12 cellular contexts compared by ENCODE assay signal in genomic region chr1:192552619-192553225, GRCh38. TPM values are rescaled to one million over a fixed set of nuclear protein-coding genes. Genes with fewer than 3 reads are reported as not detected.
DNase-seq lines count a peak whose midpoint lies in the region; ATAC-seq, FAIRE-seq and TF ChIP-seq lines count a peak whose summit lies in the region.
"Had no signal": no experiment of that assay in that cellular context is flagged by ENCODE, and none has a peak within 500 bp of the region (broad histone marks: within the 10 kb centered on the region; RNA-seq: fewer than 3 reads in every experiment).

No MANE protein-coding gene starts in this region.

- CTCF ChIA-PET in GM12878 (lab: Yijun Ruan, JAX): interaction anchor here (0.8 to 3.9 kb wide), 9 partner anchors 7 to 78 kb away, joined by 3 to 23 read pairs (median 7); no protein-coding TSS in a partner anchor

- H3K36me3 ChIP-seq in GM12878 (ENCODE audit: control insufficient read depth in 2 of 2, insufficient read depth in 2 of 2, low read length in 1 of 2) (no peaks in the 10 kb centered on the region), tibial nerve (no peaks in the 10 kb centered on the region), heart left ventricle (no peaks in the 10 kb centered on the region)
- H3K36me3 ChIP-seq: ascending aorta, pancreas, stomach had no signal

- DNase-seq in GM12892 (ENCODE audit: insufficient read length) (no peak), GM12878 (ENCODE audit: low read depth, low spot score) (no peak), tibial nerve (ENCODE audit: low spot score in 2 of 2) (no peak), ureter (ENCODE audit: low spot score) (no peak), foreskin melanocyte (no peak), heart left ventricle (no peak)
- DNase-seq: pancreas, stomach had no signal

- no peaks in the 10 kb centered on the region for H4K20me1 ChIP-seq in GM12878 (ENCODE audit: control insufficient read depth, insufficient read depth)

- RAD21 ChIA-PET in GM12878 (lab: Charles Lee; ENCODE audit: unreplicated experiment): interaction anchor here (1.1 to 6.5 kb wide), 12 partner anchors 7 to 58 kb away, joined by 4 to 170 read pairs (median 15); no protein-coding TSS in a partner anchor

- H3K27ac ChIP-seq in GM12878 (ENCODE audit: control insufficient read depth, insufficient read depth): peak overlapping the region; percentile 88
- no peak overlapping the region for H3K27ac ChIP-seq in tibial nerve
- H3K27ac ChIP-seq in heart left ventricle: peak overlapping the region in 1 of 12 donors; percentile 9
- H3K27ac ChIP-seq: KMS-11, pancreas, stomach had no signal

- WGBS in GM12878 (ENCODE audit: insufficient coverage, insufficient replicate concordance, low lambda C conversion rate, missing lambda C conversion rate): 3% methylated on average over 6 of the region's 6 CpGs
- 82 to 89% methylated on average over 6 of the region's 6 CpGs for WGBS in tibial nerve, 2 donors
- WGBS in heart left ventricle, 4 donors: 64 to 74% (median 70%) methylated on average over 6 of the region's 6 CpGs

- in situ Hi-C loops in GM12878 (cut with MboI): loop anchor here (5.0 kb wide), 1 partner anchor 55 kb away; no protein-coding TSS in a partner anchor

- H3K9ac ChIP-seq in GM12878 (ENCODE audit: control insufficient read depth, insufficient read depth, low read length): peak overlapping the region; percentile 18
- H3K9ac ChIP-seq: KMS-11 had no signal

- POLR2A ChIA-PET in GM12878 (lab: Charles Lee): interaction anchor here (1.3 to 6.8 kb wide), 5 partner anchors 7 to 54 kb away, joined by 8 to 123 read pairs (median 34); no protein-coding TSS in a partner anchor

- H3K9me3 ChIP-seq in GM12878 (replicated peaks; ENCODE audit: control insufficient read depth, insufficient read depth, low read length): no peaks in the 10 kb centered on the region
- no peaks in the 10 kb centered on the region for H3K9me3 ChIP-seq in tibial nerve
- no peaks in the 10 kb centered on the region for H3K9me3 ChIP-seq in heart left ventricle
- H3K9me3 ChIP-seq: ascending aorta, pancreas, stomach had no signal

- H3K4me1 ChIP-seq in GM12878 (ENCODE audit: control insufficient read depth, insufficient read depth, low read length): peaks cover 40% of the 10 kb centered on the region
- H3K4me1 ChIP-seq in tibial nerve: peaks cover 0 to 6% (median 0%) of the 10 kb centered on the region in 4 donors
- H3K4me1 ChIP-seq in heart left ventricle: peaks cover 0 to 17% (median 0%) of the 10 kb centered on the region in 12 donors
- H3K4me1 ChIP-seq: pancreas had no signal

- ATAC-seq in GM19438 (IDR thresholded peaks at IDR 0.05; ENCODE audit: low read depth, unreplicated experiment): peak; percentile 32
- ATAC-seq in HG03159 (IDR thresholded peaks at IDR 0.05; ENCODE audit: unreplicated experiment): peak; percentile 26
- ATAC-seq in GM12878: peak; percentile 16
- no peak for ATAC-seq in heart left ventricle
- ATAC-seq: pancreas had no signal

- no peak for TF ChIP-seq RAD21 in GM12878 (IDR thresholded peaks at IDR 0.05; ENCODE audit: insufficient read depth, low read depth, low read length)

- no peak for TF ChIP-seq POLR2A in GM12892 (IDR thresholded peaks at IDR 0.05; ENCODE audit: low read depth, low read length)
- no peak for TF ChIP-seq POLR2A in GM12878 (IDR thresholded peaks at IDR 0.05; ENCODE audit: low read depth, low read length)
- TF ChIP-seq POLR2A in tibial nerve (IDR thresholded peaks at IDR 0.05): no peak
- TF ChIP-seq POLR2A in heart left ventricle (IDR thresholded peaks at IDR 0.05): no peak

- TF ChIP-seq CTCF in GM12878 (IDR thresholded peaks at IDR 0.05 in 2 of 3, conservative IDR thresholded peaks at IDR 0.05 in 1 of 3; ENCODE audit: control insufficient read depth in 2 of 3, extremely low read depth in 1 of 3, insufficient read depth in 1 of 3, low read depth in 3 of 3, low read length in 3 of 3): no peak
- TF ChIP-seq CTCF in tibial nerve (IDR thresholded peaks at IDR 0.05): no peak
- no peak for TF ChIP-seq CTCF in heart left ventricle (IDR thresholded peaks at IDR 0.05)

- TF ChIP-seq EP300 in GM12878 (IDR thresholded peaks at IDR 0.05; ENCODE audit: borderline replicate concordance in 1 of 2, control insufficient read depth in 1 of 2, low read depth in 2 of 2, low read length in 2 of 2): no peak; a peak in 1 of 4 replicates
- no peak for TF ChIP-seq EP300 in tibial nerve (IDR thresholded peaks at IDR 0.05)

- H3K4me3 ChIP-seq in GM12878 (peak overlapping the region; percentile 28), tibial nerve (no peak overlapping the region), heart left ventricle (no peak overlapping the region)
- H3K4me3 ChIP-seq: ascending aorta, pancreas, stomach had no signal

- SMC1A ChIA-PET in GM12878 (lab: Charles Lee; ENCODE audit: uncharacterized antibody, unreplicated experiment): interaction anchor here (1.0 to 6.1 kb wide), 13 partner anchors 10 to 78 kb away, joined by 3 to 121 read pairs (median 7); partner anchors contain the start of gene RGS1

- H2AFZ ChIP-seq in GM12878 (ENCODE audit: control insufficient read depth, low read depth, low read length): peak overlapping the region; percentile 18; the same call in 1 of the 2 replicates

- intact Hi-C loops in GM12878 (cut with micrococcal nuclease; ENCODE audit: unreplicated experiment) (loop anchor here (1.0 to 10.0 kb wide), 3 partner anchors 7 to 502 kb away; partner anchors contain the start of genes RO60 and UCHL5), heart left ventricle (cut with DNase I) (no loop called here)

- TSS peak; percentile 21 for BruUV-seq in GM12878 (replicated peaks; lab: Mats Ljungman, UMichigan)

- FAIRE-seq in GM12892 (lab: Jason Lieb, UNC): peak; percentile 84
- peak; percentile 47 for FAIRE-seq in GM12878 (lab: Jason Lieb, UNC)
- FAIRE-seq: pancreas had no signal

- H3K27me3 ChIP-seq in GM12878 (replicated peaks in 1 of 2; ENCODE audit: control insufficient read depth in 2 of 2, insufficient read depth in 2 of 2, low read length in 1 of 2) (no peaks in the 10 kb centered on the region), tibial nerve (no peaks in the 10 kb centered on the region), heart left ventricle (no peaks in the 10 kb centered on the region)
- H3K27me3 ChIP-seq: ascending aorta, pancreas, stomach had no signal

- H3K79me2 ChIP-seq in GM12878 (ENCODE audit: control insufficient read depth, insufficient read depth, low read length): peaks cover 4% of the 10 kb centered on the region

- peak overlapping the region; percentile 60 for H3K4me2 ChIP-seq in GM12878 (ENCODE audit: control insufficient read depth, insufficient read depth)
- H3K4me2 ChIP-seq: KMS-11 had no signal

TF ChIP-seq in GM12878, 131 proteins besides CTCF, POLR2A, EP300 and RAD21 (continues in another document):
- TF ChIP-seq JUNB (IDR thresholded peaks at IDR 0.05): 0 out of 2 replicates have a peak, but pooled peaks have one; percentile 5
- peak; percentile 20 for TF ChIP-seq MEF2B (IDR thresholded peaks at IDR 0.05; ENCODE audit: partially characterized antibody, poor library complexity, severe bottlenecking)
- TF ChIP-seq RBBP5 (conservative IDR thresholded peaks at IDR 0.05): no peak
- TF ChIP-seq NBN (IDR thresholded peaks at IDR 0.05): no peak
- TF ChIP-seq NFXL1 (IDR thresholded peaks at IDR 0.05; ENCODE audit: borderline replicate concordance): no peak

RNA-seq across cellular contexts. Expression of gene RGS1, which starts 22.9 kb away (rescaled TPM):
- 434 TPM for polyA plus RNA-seq in GM12892 (2012; ENCODE audit: missing spikeins)
- total RNA-seq in GM12878 (2013; cell fraction: nucleolus; rRNA removed): 1,986 and 2,133 TPM in 2 replicates
- 43.7 and 68.1 TPM in 2 replicates for total RNA-seq in GM12878 (2014; rRNA removed)
- total RNA-seq in GM12878 (2014; rRNA removed; fragmentation: Illumina TruSeq; extraction: Trizol): 61.3 and 76.2 TPM in 2 replicates
- 38.5 and 45.8 TPM in 2 replicates for total RNA-seq in GM12878 (2021)
- 60.0 TPM for polyA plus RNA-seq in GM12878 (2011; ENCODE audit: low read depth)
- polyA plus RNA-seq in GM12878 (2011; rRNA removed): 882 and 1,502 TPM in 2 replicates
- 230 and 358 TPM in 2 replicates for polyA plus RNA-seq in GM12878 (2011; cell fraction: cytosol; rRNA removed)
- polyA plus RNA-seq in GM12878 (2011; cell fraction: nucleus; rRNA removed): 346 and 598 TPM in 2 replicates
- polyA plus RNA-seq in GM12878 (2012): 92.1 and 280 TPM in 2 replicates
- 48.2 and 72.9 TPM in 2 replicates for polyA plus RNA-seq in GM12878 (2014; fragmentation: Illumina TruSeq; extraction: Trizol)
- polyA plus RNA-seq in GM12878 (2014; fragmentation: Nextera tagmentation; extraction: Ambion mirVana): 10 to 100 TPM; 50.8 to 52.2 TPM
- 26.6 and 38.0 TPM in 2 replicates for polyA plus RNA-seq in GM12878 (2014; rRNA removed)
- 10 to 100 TPM; 20.7 to 21.3 TPM for polyA plus RNA-seq in GM12878 (2016; fragmentation: Nextera tagmentation; extraction: Ambion mirVana)
- 283 and 396 TPM in 2 replicates for polyA minus RNA-seq in GM12878 (2011; rRNA and poly(A)+ RNA removed)
- 140 and 173 TPM in 2 replicates for polyA minus RNA-seq in GM12878 (2011; cell fraction: cytosol; rRNA and poly(A)+ RNA removed)
- 1,153 and 1,417 TPM in 2 replicates for polyA minus RNA-seq in GM12878 (2011; cell fraction: nucleus; rRNA and poly(A)+ RNA removed)
- total RNA-seq in tibial nerve: 100 to 1,000 TPM; 142 to 489 (median 195) TPM
- 50.0 TPM for total RNA-seq in ureter
- total RNA-seq in heart left ventricle: 10 to 100 TPM in 1 of 9 donors, 1 to 10 TPM in 3, under 1 TPM in 4, not detected in 1; 0.28 to 20.4 (median 0.98) TPM
- polyA plus RNA-seq in heart left ventricle: 1 to 10 TPM in 1 of 2 donors, under 1 TPM in 1; 0.91 to 6.3 TPM

Comparison
In these comparisons a context has a peak if more than half of its experiments do, and no peak if none do; other contexts are left out.
1. ATAC-seq: peak in GM19438 (single experiment), HG03159 (single experiment) and GM12878 (single experiment); none in heart left ventricle (0 of 4).